In genomic region chr11:61966673-61967176, GRCh38 we compare ENCODE assay signal across 8 cellular contexts. TPM values are rescaled to one million over a fixed set of nuclear protein-coding genes. Genes with fewer than 3 reads are reported as not detected.
DNase-seq lines count a peak whose midpoint lies in the region; ATAC-seq, FAIRE-seq and TF ChIP-seq lines count a peak whose summit lies in the region.

No MANE protein-coding gene starts in this region.

- H3K9me3 ChIP-seq in colonic mucosa (no peaks in the 10 kb centered on the region), muscle layer of colon (ENCODE audit: low read length) (no peaks in the 10 kb centered on the region), upper lobe of right lung (no peaks in the 10 kb centered on the region)

- H3K27ac ChIP-seq in colonic mucosa (peak overlapping the region; percentile 98), muscle layer of colon (ENCODE audit: low read depth, low read length) (peak overlapping the region; percentile 100), upper lobe of right lung (peak overlapping the region; percentile 98)

- H3K9ac ChIP-seq in colonic mucosa (ENCODE audit: low read depth in 2 of 2, low read length in 2 of 2) (peak overlapping the region; percentile 92 to 93), muscle layer of colon (ENCODE audit: low read length) (peak overlapping the region; percentile 99)

- DNase-seq in activated T-cell treated with anti-CD3 and anti-CD28 coated beads for 1 hour (ENCODE audit: low read depth), result peak; percentile 16
- DNase-seq in activated T-cell treated with anti-CD3 and anti-CD28 coated beads, Interleukin-2, amount 50 U/mL, for 1 hour, result no peak
- peak; percentile 41 for DNase-seq in SW480 (ENCODE audit: low spot score)
- DNase-seq in colonic mucosa, result peak; percentile 47
- peak; percentile 70 for DNase-seq in upper lobe of right lung
- DNase-seq in cerebellar nuclear complex (lab: John Stamatoyannopoulos, UW), result no peak
- DNase-seq in frontal cortex (ENCODE audit: low spot score in 2 of 2), result no peak

- no peak for FAIRE-seq in frontal cortex (lab: Jason Lieb, UNC)

- no peak for TF ChIP-seq CTCF in colonic mucosa (IDR thresholded peaks at IDR 0.05)
- no peak for TF ChIP-seq CTCF in upper lobe of right lung (IDR thresholded peaks at IDR 0.05)

- intact Hi-C loops in colonic mucosa (cut with DNase I) (no loop called here), upper lobe of right lung (cut with DNase I) (no loop called here)

- ATAC-seq in upper lobe of right lung, result no peak

- H3K27me3 ChIP-seq in colonic mucosa, result no peaks in the 10 kb centered on the region
- no peaks in the 10 kb centered on the region for H3K27me3 ChIP-seq in muscle layer of colon (ENCODE audit: control insufficient read depth in 1 of 2, insufficient read depth in 2 of 2, low read length in 2 of 2)
- no peaks in the 10 kb centered on the region for H3K27me3 ChIP-seq in upper lobe of right lung

- H3K4me3 ChIP-seq in colonic mucosa (peak overlapping the region; percentile 94), muscle layer of colon (ENCODE audit: low read depth in 1 of 2, low read length in 2 of 2) (peak overlapping the region; percentile 98 to 100), upper lobe of right lung (peak overlapping the region; percentile 99)

- H3K4me1 ChIP-seq in colonic mucosa, result peaks cover 11% of the 10 kb centered on the region
- H3K4me1 ChIP-seq in muscle layer of colon (ENCODE audit: insufficient read depth, low read length), result peaks cover 71% of the 10 kb centered on the region
- peaks cover 54% of the 10 kb centered on the region for H3K4me1 ChIP-seq in upper lobe of right lung

- H3K36me3 ChIP-seq in colonic mucosa, result peaks cover 8% of the 10 kb centered on the region
- peaks cover 40% of the 10 kb centered on the region for H3K36me3 ChIP-seq in muscle layer of colon (ENCODE audit: insufficient read depth, low read length)
- H3K36me3 ChIP-seq in upper lobe of right lung, result peaks cover 32% of the 10 kb centered on the region

RNA-seq across cellular contexts. Expression of gene FTH1, which starts 0.7 kb away (rescaled TPM):
- total RNA-seq in colonic mucosa, result 1,000 to 10,000 TPM; 5,286 to 5,395 TPM
- 4,022 TPM for total RNA-seq in upper lobe of right lung
- total RNA-seq in frontal cortex, result 254 TPM

RNA-seq across cellular contexts. Expression of gene BEST1, which starts 16.6 kb away (rescaled TPM):
- total RNA-seq in colonic mucosa (under 1 TPM; 0.58 to 0.77 TPM), upper lobe of right lung (9.6 TPM), frontal cortex (1.6 TPM)

RNA-seq across cellular contexts. Expression of gene RAB3IL1, which starts 49.4 kb away (rescaled TPM):
- 1 to 10 TPM; 3.7 to 5.9 TPM for total RNA-seq in colonic mucosa
- total RNA-seq in upper lobe of right lung, result 10.6 TPM
- total RNA-seq in frontal cortex, result 1.6 TPM

Comparison
In these comparisons a context has a peak if more than half of its experiments do, and no peak if none do; other contexts are left out.
1. DNase-seq: peak in activated T-cell treated with anti-CD3 and anti-CD28 coated beads for 1 hour (single experiment), SW480 (single experiment), colonic mucosa (single experiment) and upper lobe of right lung (single experiment); none in activated T-cell treated with anti-CD3 and anti-CD28 coated beads, Interleukin-2, amount 50 U/mL, for 1 hour (single experiment), cerebellar nuclear complex (0 of 2) and frontal cortex (0 of 2).
2. RNA of gene FTH1, which starts 0.7 kb away (total RNA-seq): 5,286 to 5,395 TPM in colonic mucosa and 4,022 TPM in upper lobe of right lung (single experiment); 254 TPM in frontal cortex (single experiment); every median in the first group is over 10 times any median in the second.
3. Peak in every context shown above with its lines, with median percentiles within 50 percentile points of each other: H3K27ac ChIP-seq and H3K4me3 ChIP-seq.